Comparison of ENCODE assay signal across 19 cellular contexts in genomic region chr6:130603391-130603790, GRCh38.
"Had no signal": no experiment of that assay in that cellular context is flagged by ENCODE, and none has a peak within 500 bp of the region (broad histone marks: within the 10 kb centered on the region; RNA-seq: fewer than 3 reads in every experiment).

No MANE protein-coding gene starts in this region.

- DNase-seq: activated CD4-positive, alpha-beta T cell treated with anti-CD3 and anti-CD28 coated beads for 4 hours; activated CD4-positive, alpha-beta T cell treated with anti-CD3 and anti-CD28 coated beads, Interleukin-2, amount 50 U/mL, for 48 hours; activated CD4-positive, CD25-positive, alpha-beta regulatory T cell; activated CD8-positive, alpha-beta memory T cell treated with anti-CD3 and anti-CD28 coated beads, Interleukin-2, amount 50 U/mL, for 48 hours; activated naive CD4-positive, alpha-beta T cell treated with Interleukin-2 at 50 U/mL for 16 hours; activated naive CD8-positive, alpha-beta T cell treated with anti-CD3 and anti-CD28 coated beads for 36 hours; activated T-cell treated with anti-CD3 and anti-CD28 coated beads, Interleukin-2, amount 50 U/mL, for 4 hours; cerebellar nuclear complex; heart left ventricle; left lung; pancreas; psoas muscle; stimulated activated CD4-positive, alpha-beta T cell treated with anti-CD3 and anti-CD28 coated beads, Interleukin-4, amount 100 ng/mL, for 24 hours; stimulated activated naive CD8-positive, alpha-beta T cell treated with anti-CD3 and anti-CD28 coated beads, Interleukin-15, Interleukin-2, amounts not matched to agents 100 U/mL and 50 U/mL, for 24 hours; T-helper 17 cell had no signal

- H3K4me3 ChIP-seq: coronary artery, heart left ventricle, left lung, pancreas, psoas muscle, right atrium auricular region had no signal

- H3K36me3 ChIP-seq: heart left ventricle, left lung, neutrophil, pancreas, right atrium auricular region had no signal

- ATAC-seq: heart left ventricle; left lung; natural killer cell treated with Interleukin-12 subunit alpha and Interleukin-12 subunit beta and Interleukin-15 and Interleukin-18, amount 100 ng/mL, for 72 hours; pancreas; psoas muscle; T-helper 17 cell had no signal

- H3K27ac ChIP-seq: coronary artery, heart left ventricle, left lung, neutrophil, pancreas, psoas muscle, right atrium auricular region had no signal

- H3K27me3 ChIP-seq: heart left ventricle, left lung, neutrophil, pancreas, right atrium auricular region had no signal

- H3K4me1 ChIP-seq: left lung, pancreas, psoas muscle, right atrium auricular region had no signal

- H3K9me3 ChIP-seq: heart left ventricle, left lung, neutrophil, pancreas, psoas muscle, right atrium auricular region had no signal
